Comparison of ENCODE assay signal across 8 cellular contexts in the genomic region with DNA sequence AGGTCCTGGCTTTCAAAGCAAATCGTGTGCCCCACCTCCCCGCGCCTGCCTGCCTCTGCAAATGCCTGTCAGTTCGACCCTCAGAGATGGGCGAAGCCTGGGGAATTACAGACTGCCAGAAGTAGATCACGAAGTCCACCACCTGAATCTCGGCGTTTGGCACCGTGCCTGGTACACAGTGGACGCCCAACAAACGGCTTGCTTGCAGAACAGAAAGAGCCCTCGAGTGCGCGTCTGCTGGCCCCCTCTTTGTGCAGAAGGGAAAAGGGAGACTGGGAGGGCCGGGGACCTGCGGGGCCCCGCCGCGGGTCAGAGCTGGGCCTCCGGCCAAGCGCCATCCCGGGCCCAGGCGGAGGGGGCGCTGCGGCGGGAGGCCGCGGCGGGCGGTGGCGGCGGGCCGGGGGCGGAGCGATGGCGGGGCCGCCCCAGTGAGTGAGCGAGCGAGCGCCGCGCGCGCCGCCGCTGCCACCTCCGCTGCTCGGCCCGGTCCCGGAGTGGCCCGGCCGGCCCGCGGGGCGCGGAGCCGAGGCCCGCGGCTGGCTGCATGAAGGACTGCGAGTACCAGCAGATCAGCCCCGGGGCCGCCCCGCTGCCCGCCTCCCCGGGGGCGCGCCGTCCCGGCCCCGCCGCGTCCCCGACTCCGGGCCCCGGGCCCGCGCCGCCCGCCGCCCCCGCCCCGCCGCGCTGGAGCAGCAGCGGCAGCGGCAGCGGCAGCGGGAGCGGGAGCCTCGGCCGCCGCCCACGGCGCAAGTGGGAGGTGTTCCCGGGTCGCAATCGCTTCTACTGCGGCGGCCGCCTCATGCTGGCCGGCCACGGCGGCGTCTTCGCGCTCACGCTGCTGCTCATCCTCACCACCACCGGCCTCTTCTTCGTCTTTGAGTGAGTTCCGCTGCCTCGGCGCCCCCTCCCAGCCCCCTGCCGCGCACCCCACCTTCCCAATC. TPM values are rescaled to one million over a fixed set of nuclear protein-coding genes. Genes with fewer than 3 reads are reported as not detected.
DNase-seq lines count a peak whose midpoint lies in the region; ATAC-seq and TF ChIP-seq lines count a peak whose summit lies in the region.

A gene with protein sequence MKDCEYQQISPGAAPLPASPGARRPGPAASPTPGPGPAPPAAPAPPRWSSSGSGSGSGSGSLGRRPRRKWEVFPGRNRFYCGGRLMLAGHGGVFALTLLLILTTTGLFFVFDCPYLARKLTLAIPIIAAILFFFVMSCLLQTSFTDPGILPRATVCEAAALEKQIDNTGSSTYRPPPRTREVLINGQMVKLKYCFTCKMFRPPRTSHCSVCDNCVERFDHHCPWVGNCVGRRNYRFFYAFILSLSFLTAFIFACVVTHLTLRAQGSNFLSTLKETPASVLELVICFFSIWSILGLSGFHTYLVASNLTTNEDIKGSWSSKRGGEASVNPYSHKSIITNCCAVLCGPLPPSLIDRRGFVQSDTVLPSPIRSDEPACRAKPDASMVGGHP (plus strand): TSS at position 428 of the 941 bp plus-strand sequence. CDS start 117 bp downstream, at position 545.

- DNase-seq in DMS 273 (lab: John Stamatoyannopoulos, UW; ENCODE audit: unreplicated experiment) = peak; percentile 90
- DNase-seq in DMS 273 treated with DMSO at 0.1 percent for 48 hours (lab: John Stamatoyannopoulos, UW) = no peak
- DNase-seq in NCI-H2107 (lab: John Stamatoyannopoulos, UW) = peak; percentile 34
- DNase-seq in activated CD4-positive, CD25-positive, alpha-beta regulatory T cell treated with anti-CD3 and anti-CD28 coated beads, Interleukin-2, amount 50 U/mL, for 72 hours = peak; percentile 84
- no peak for DNase-seq in chondrocyte (ENCODE audit: low spot score)
- peak; percentile 34 for DNase-seq in kidney glomerular epithelial cell (lab: John Stamatoyannopoulos, UW)
- peak; percentile 37 to 47 for DNase-seq in stimulated activated CD4-positive, alpha-beta T cell treated with anti-CD3 and anti-CD28 coated beads, Interleukin-1b, Interleukin-23, amount 100 ng/mL, for 1 hour (ENCODE audit: low read depth in 2 of 2)

- H3K27ac Mint-ChIP-seq in chondrocyte (ENCODE audit: unreplicated experiment) = peak within 1 kb of the TSS; percentile 78

- peak within 1 kb of the TSS; percentile 88 for H3K4me3 Mint-ChIP-seq in chondrocyte (ENCODE audit: unreplicated experiment)

- TF ChIP-seq CTCF in chondrocyte (IDR thresholded peaks at IDR 0.05) = peak; percentile 75

- ATAC-seq in HG02678 (IDR thresholded peaks at IDR 0.05; ENCODE audit: unreplicated experiment) = peak; percentile 77

- H3K27me3 Mint-ChIP-seq in chondrocyte (ENCODE audit: low read depth) = no peaks in the 10 kb centered on the region

- H3K4me1 Mint-ChIP-seq in chondrocyte (ENCODE audit: low read depth) = peaks cover 31% of the 10 kb centered on the region

- H3K9me3 Mint-ChIP-seq in chondrocyte (ENCODE audit: low read depth) = no peaks in the 10 kb centered on the region

- H3K36me3 Mint-ChIP-seq in chondrocyte (ENCODE audit: low read depth) = no peaks in the 10 kb centered on the region

RNA-seq across cellular contexts. Expression of the gene that starts here (rescaled TPM):
- 20.2 to 27.8 TPM (median 25.5 TPM) in 3 replicates for total RNA-seq in chondrocyte

Comparison
In these comparisons a context has a peak if more than half of its experiments do, and no peak if none do; other contexts are left out.
1. DNase-seq: peak in DMS 273 (single experiment), NCI-H2107 (single experiment), activated CD4-positive, CD25-positive, alpha-beta regulatory T cell treated with anti-CD3 and anti-CD28 coated beads, Interleukin-2, amount 50 U/mL, for 72 hours (single experiment), kidney glomerular epithelial cell (single experiment) and stimulated activated CD4-positive, alpha-beta T cell treated with anti-CD3 and anti-CD28 coated beads, Interleukin-1b, Interleukin-23, amount 100 ng/mL, for 1 hour (2 of 2); none in DMS 273 treated with DMSO at 0.1 percent for 48 hours (single experiment) and chondrocyte (single experiment).